8 cellular contexts compared by ENCODE assay signal in the genomic region with DNA sequence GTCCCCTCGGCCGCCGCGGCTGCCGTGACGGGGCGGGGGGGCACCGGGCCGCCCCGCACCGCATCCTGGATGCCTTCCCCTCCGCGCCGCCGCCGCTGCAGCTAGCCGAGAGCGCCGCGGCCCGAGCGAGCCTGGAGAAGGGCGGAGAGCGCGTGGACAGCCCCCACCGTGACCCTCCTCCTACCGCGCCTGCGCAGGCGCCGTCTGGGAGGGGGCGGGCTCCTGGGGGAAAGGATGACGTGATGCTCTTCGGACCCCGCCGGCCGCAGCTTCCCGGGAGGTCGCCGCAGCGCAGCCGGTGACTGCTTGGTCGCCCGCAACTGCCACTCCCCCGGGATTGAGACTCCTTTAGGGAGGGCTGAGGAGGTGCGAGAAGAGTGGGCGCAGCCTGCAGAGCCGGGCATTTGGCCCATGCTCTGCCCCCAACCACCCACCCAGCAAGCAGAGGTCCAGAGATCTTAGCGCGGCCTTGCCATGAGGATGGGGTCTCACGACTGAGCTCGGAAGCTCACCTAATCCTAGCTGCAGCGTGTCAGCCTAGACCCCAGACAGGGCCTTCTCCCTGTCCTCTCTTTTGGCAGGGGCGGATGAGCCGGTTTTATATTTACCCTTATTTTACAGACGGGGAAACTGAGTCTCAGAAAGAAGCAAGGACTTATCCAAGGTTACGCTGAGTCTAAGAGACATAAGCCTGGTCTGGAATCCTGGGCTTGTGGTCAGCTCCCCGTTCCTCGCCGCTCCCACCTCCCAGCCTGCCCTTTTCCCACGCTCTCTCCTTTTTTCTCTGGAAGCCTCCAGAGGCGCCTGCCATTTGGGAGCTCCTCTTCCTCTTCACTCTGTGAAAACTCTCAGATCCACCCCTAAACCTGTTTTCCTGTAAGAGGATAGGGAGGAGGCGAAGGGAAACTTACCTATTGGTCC. TPM values are rescaled to one million over a fixed set of nuclear protein-coding genes. Genes with fewer than 3 reads are reported as not detected.
A peak's percentile ranks its signal among the peaks of the same experiment; 100 is the strongest.
DNase-seq lines count a peak whose midpoint lies in the region; ATAC-seq lines count a peak whose summit lies in the region.

A gene (minus strand): TSS at position 140 of the 921 bp plus-strand sequence. CDS start 281 bp downstream, outside the sequence.

- H3K4ac ChIP-seq in neuronal stem cell (ENCODE audit: low read length) = no peak within 1 kb of the TSS

- peak within 1 kb of the TSS; percentile 76 for H3K23ac ChIP-seq in neuronal stem cell (ENCODE audit: low read depth, low read length, poor library complexity)

- peak within 1 kb of the TSS; percentile 86 to 99 (median 94) for H3K4me3 ChIP-seq in BLaER1 treated with 17β-estradiol and CSF1 and Interleukin-3, amounts not matched to agents 10 nM and 100 nM
- H3K4me3 ChIP-seq in neuronal stem cell (ENCODE audit: low read length in 2 of 2) (peak within 1 kb of the TSS; percentile 98 to 99), thymus (ENCODE audit: low read length) (peak within 1 kb of the TSS; percentile 93)

- H2BK120ac ChIP-seq in neuronal stem cell (ENCODE audit: low read depth, low read length) = peak within 1 kb of the TSS; percentile 73

- H3K4me1 ChIP-seq in BLaER1 treated with 17β-estradiol and CSF1 and Interleukin-3, amounts not matched to agents 10 nM and 100 nM = peaks cover 35 to 42% (median 36%) of the 10 kb centered on the region in 10 experiments
- H3K4me1 ChIP-seq in neuronal stem cell (ENCODE audit: control insufficient read depth in 2 of 2, insufficient read depth in 1 of 2, low read depth in 1 of 2, low read length in 2 of 2) = peaks cover 4 to 6% of the 10 kb centered on the region in 2 donors
- H3K4me1 ChIP-seq in thymus (ENCODE audit: control insufficient read depth, insufficient read depth, low read length) = peaks cover 4% of the 10 kb centered on the region

- DNase-seq in LoVo (ENCODE audit: low spot score) (peak; percentile 84), SK-MEL-5 (ENCODE audit: low read depth, low spot score) (peak; percentile 81), germinal center (ENCODE audit: low spot score) (peak; percentile 85), neuronal stem cell (ENCODE audit: low spot score) (peak; percentile 91)
- DNase-seq in activated naive CD4-positive, alpha-beta T cell treated with anti-CD3 and anti-CD28 coated beads, Interleukin-2, amount 50 U/mL, for 16 hours = peak; percentile 58

- no peak within 1 kb of the TSS for H4K8ac ChIP-seq in neuronal stem cell (ENCODE audit: low read depth, low read length)

- peak within 1 kb of the TSS; percentile 93 to 100 (median 99) for H3K27ac ChIP-seq in BLaER1 treated with 17β-estradiol and CSF1 and Interleukin-3, amounts not matched to agents 10 nM and 100 nM
- H3K27ac ChIP-seq in neuronal stem cell (replicated peaks; ENCODE audit: low read length) (peak within 1 kb of the TSS; percentile 54), thymus (ENCODE audit: low read depth) (peak within 1 kb of the TSS; percentile 87)

- peak within 1 kb of the TSS; percentile 96 to 100 (median 99) for H3K9ac ChIP-seq in BLaER1 treated with 17β-estradiol and CSF1 and Interleukin-3, amounts not matched to agents 10 nM and 100 nM
- peak within 1 kb of the TSS; percentile 91 for H3K9ac ChIP-seq in neuronal stem cell (ENCODE audit: low read depth, low read length, poor library complexity)

- peak within 1 kb of the TSS; percentile 25 for H3K14ac ChIP-seq in neuronal stem cell (ENCODE audit: low read length)

- no peaks in the 10 kb centered on the region for H3K79me1 ChIP-seq in neuronal stem cell (ENCODE audit: low read depth, low read length)

- H3K4me2 ChIP-seq in BLaER1 treated with 17β-estradiol and CSF1 and Interleukin-3, amounts not matched to agents 10 nM and 100 nM = peak within 1 kb of the TSS; percentile 74 to 95 (median 85)
- H3K4me2 ChIP-seq in neuronal stem cell (ENCODE audit: insufficient read depth, low read length, poor library complexity, severe bottlenecking) = peak within 1 kb of the TSS; percentile 74

- peak; percentile 47 for ATAC-seq in GM21360 (IDR thresholded peaks at IDR 0.05; ENCODE audit: unreplicated experiment)

- H2AFZ ChIP-seq in neuronal stem cell (ENCODE audit: low read length) = peak within 1 kb of the TSS; percentile 97

- no peak within 1 kb of the TSS for H2AK5ac ChIP-seq in neuronal stem cell (ENCODE audit: low read depth, low read length)

- peak within 1 kb of the TSS; percentile 76 for H2BK5ac ChIP-seq in neuronal stem cell (ENCODE audit: low read length)

- no peak within 1 kb of the TSS for H2BK15ac ChIP-seq in neuronal stem cell (ENCODE audit: low read length)

- peaks cover 0 to 8% (median 0%) of the 10 kb centered on the region in 11 experiments; a peak in 5 of 22 replicates for H3K9me3 ChIP-seq in BLaER1 treated with 17β-estradiol and CSF1 and Interleukin-3, amounts not matched to agents 10 nM and 100 nM (replicated peaks in 1 of 11)
- no peaks in the 10 kb centered on the region for H3K9me3 ChIP-seq in neuronal stem cell (replicated peaks in 1 of 2; ENCODE audit: control insufficient read depth in 2 of 2, insufficient read depth in 1 of 2, low read depth in 1 of 2, low read length in 2 of 2)
- no peaks in the 10 kb centered on the region for H3K9me3 ChIP-seq in thymus (ENCODE audit: control insufficient read depth)

- H3K18ac ChIP-seq in neuronal stem cell (ENCODE audit: low read length) = peak within 1 kb of the TSS; percentile 93

- no peaks in the 10 kb centered on the region for H3K27me3 ChIP-seq in BLaER1 treated with 17β-estradiol and CSF1 and Interleukin-3, amounts not matched to agents 10 nM and 100 nM
- no peaks in the 10 kb centered on the region for H3K27me3 ChIP-seq in neuronal stem cell (ENCODE audit: control insufficient read depth in 3 of 3, insufficient read depth in 3 of 3, low read depth in 1 of 3, low read length in 3 of 3)
- H3K27me3 ChIP-seq in thymus (ENCODE audit: control insufficient read depth, insufficient read depth) = peaks cover 5% of the 10 kb centered on the region

- no CpG with 5 or more reads among the region's 63 CpGs for WGBS in neuronal stem cell (ENCODE audit: extremely low coverage in 2 of 2, insufficient read length in 2 of 2, insufficient replicate concordance in 1 of 2), 2 donors
- WGBS in thymus = 12% methylated on average over 63 of the region's 63 CpGs

- no peak within 1 kb of the TSS for H2BK12ac ChIP-seq in neuronal stem cell (ENCODE audit: low read length)

- H3K36me3 ChIP-seq in BLaER1 treated with 17β-estradiol and CSF1 and Interleukin-3, amounts not matched to agents 10 nM and 100 nM = peaks cover 0 to 5% (median 0%) of the 10 kb centered on the region in 11 experiments; a peak in 4 of 22 replicates
- H3K36me3 ChIP-seq in neuronal stem cell (replicated peaks in 1 of 2; ENCODE audit: control insufficient read depth in 2 of 2, insufficient read depth in 2 of 2, low read length in 2 of 2) (no peaks in the 10 kb centered on the region), thymus (ENCODE audit: control insufficient read depth, insufficient read depth) (no peaks in the 10 kb centered on the region)

- H4K91ac ChIP-seq in neuronal stem cell (ENCODE audit: low read depth, low read length, poor library complexity) = no peak within 1 kb of the TSS

- peaks cover 19 to 36% (median 28%) of the 10 kb centered on the region in 11 experiments for H4K20me1 ChIP-seq in BLaER1 treated with 17β-estradiol and CSF1 and Interleukin-3, amounts not matched to agents 10 nM and 100 nM

- in situ Hi-C loops in SK-MEL-5 (cut with HindIII; ENCODE audit: low pct_unique_long_range_greater_than_20kb, low sequenced_read_pairs) = no loop called here

RNA-seq across cellular contexts. Expression of the gene that starts here (rescaled TPM):
- 59.9 and 63.9 TPM in 2 replicates for total RNA-seq in SK-MEL-5 (2014; rRNA removed; shearing (Covaris generic))
- polyA plus RNA-seq in SK-MEL-5 (2015; cell fraction: cytosol; rRNA removed) = 74.1 and 107 TPM in 2 replicates
- polyA plus RNA-seq in SK-MEL-5 (2015; cell fraction: nucleus; rRNA removed) = 108 and 113 TPM in 2 replicates
- polyA plus RNA-seq in neuronal stem cell (2013, experiment 1 of 2) = 72.7 TPM
- 73.8 TPM for polyA plus RNA-seq in neuronal stem cell (2013, experiment 2 of 2)
- polyA plus RNA-seq in thymus = 34.6 TPM

Comparison
In these comparisons a context has a peak if more than half of its experiments do, and no peak if none do; other contexts are left out.
1. Peak in every context shown above with its lines: DNase-seq, ATAC-seq, H3K4me3 ChIP-seq and H3K27ac ChIP-seq.